ENCODE assay signal across 26 cellular contexts in genomic region chr1:94349853-94350252, GRCh38.
"Had no signal": no experiment of that assay in that cellular context is flagged by ENCODE, and none has a peak within 500 bp of the region (broad histone marks: within the 10 kb centered on the region; RNA-seq: fewer than 3 reads in every experiment).

No MANE protein-coding gene starts in this region.

- H3K36me3 ChIP-seq: brain microvascular endothelial cell, cardiac muscle cell, SJSA1 had no signal

- DNase-seq: activated CD4-positive, alpha-beta T cell treated with anti-CD3 and anti-CD28 coated beads for 4 hours; activated CD8-positive, alpha-beta memory T cell treated with anti-CD3 and anti-CD28 coated beads, Interleukin-2, amount 50 U/mL, for 4 hours; activated CD8-positive, alpha-beta T cell treated with anti-CD3 and anti-CD28 coated beads for 36 hours; activated gamma-delta T cell treated with Interleukin-2 at 50 U/mL for 16 hours; activated naive CD4-positive, alpha-beta T cell treated with anti-CD3 and anti-CD28 coated beads, Interleukin-2, amount 10 ng/mL, durations not matched to agents 7 days and 5 days; activated naive CD8-positive, alpha-beta T cell treated with anti-CD3 and anti-CD28 coated beads for 36 hours; activated T-cell treated with anti-CD3 and anti-CD28 coated beads, Interleukin-2, amount 50 U/mL, for 72 hours; brain microvascular endothelial cell; KG1; NCI-H1048; NCI-H1417; NCI-H1930; NCI-H2227 treated with DMSO at 0.1 percent for 48 hours; NCI-H446 treated with DMSO at 0.1 percent for 48 hours; NCI-H526; NCI-H774; NK-92 treated with Interleukin-12 subunit alpha and Interleukin-12 subunit beta, amount 100 ng/mL, for 24 hours; OCI-M1; RPMI8226; SHP77; SW 1271 had no signal

- H3K4me1 ChIP-seq: SJSA1 had no signal

- H3K4me3 ChIP-seq: cardiac muscle cell, SJSA1 had no signal

- ATAC-seq: activated CD4-positive, CD25-positive, alpha-beta regulatory T cell treated with anti-CD3 and anti-CD28 coated beads, Interleukin-2, amount 50 U/mL, for 24 hours; activated CD8-positive, alpha-beta T cell treated with anti-CD3 and anti-CD28 coated beads for 36 hours; Panc1; SK-N-SH treated with all-trans-retinoic acid at 6 μM for 48 hours had no signal

- H3K27ac ChIP-seq: brain microvascular endothelial cell, cardiac muscle cell, SJSA1 had no signal

- H3K27me3 ChIP-seq: brain microvascular endothelial cell, cardiac muscle cell had no signal

- H3K9me3 ChIP-seq: SJSA1 had no signal
